Comparison of ENCODE assay signal across 15 cellular contexts in the genomic region with DNA sequence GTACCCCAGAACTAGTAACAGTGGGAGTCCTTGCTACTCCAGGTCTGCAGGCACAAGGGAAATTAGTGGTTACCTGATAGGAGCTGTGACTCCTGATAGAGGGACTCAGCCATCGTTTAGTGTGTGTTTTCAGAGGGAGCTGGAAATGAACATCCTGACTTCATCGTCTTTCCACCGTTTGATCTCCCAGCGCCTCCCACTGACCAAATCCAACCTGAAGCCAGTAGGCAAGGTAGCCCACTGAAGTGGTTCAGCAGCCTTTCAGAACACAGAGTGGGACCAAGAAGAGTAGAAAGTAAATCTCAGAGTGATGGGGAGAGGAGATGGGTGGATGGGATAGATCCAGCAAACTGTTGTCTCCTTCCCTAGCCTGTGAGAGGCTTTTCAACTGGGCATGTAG.
DNase-seq lines count a peak whose midpoint lies in the region; ATAC-seq, FAIRE-seq and TF ChIP-seq lines count a peak whose summit lies in the region.
"Had no signal": no experiment of that assay in that cellular context is flagged by ENCODE, and none has a peak within 500 bp of the region (broad histone marks: within the 10 kb centered on the region; RNA-seq: fewer than 3 reads in every experiment).

No MANE protein-coding gene starts in this region.

- H3K27ac ChIP-seq in H1 (ENCODE audit: low read depth, low read length) (no peak overlapping the region), mesendoderm (ENCODE audit: low read depth, low read length) (no peak overlapping the region), upper lobe of left lung (no peak overlapping the region)
- H3K27ac ChIP-seq: BLaER1 treated with 17β-estradiol and CSF1 and Interleukin-3, amounts not matched to agents 10 nM and 100 nM had no signal

- H4K8ac ChIP-seq in H1 (ENCODE audit: extremely low read depth, insufficient read depth, low read length) (no peak overlapping the region), mesendoderm (ENCODE audit: low read depth, low read length) (no peak overlapping the region)

- H3K79me2 ChIP-seq in H1 (ENCODE audit: control insufficient read depth in 1 of 2, insufficient read depth in 2 of 2, low read length in 2 of 2): no peaks in the 10 kb centered on the region
- no peaks in the 10 kb centered on the region for H3K79me2 ChIP-seq in mesendoderm (ENCODE audit: control insufficient read depth, insufficient read depth, low read length)

- no peaks in the 10 kb centered on the region for H3K36me3 ChIP-seq in H1 (ENCODE audit: control insufficient read depth in 2 of 4, insufficient read depth in 4 of 4, low read length in 3 of 4)
- no peaks in the 10 kb centered on the region for H3K36me3 ChIP-seq in mesendoderm (ENCODE audit: control insufficient read depth, insufficient read depth, low read length)
- H3K36me3 ChIP-seq in upper lobe of left lung: no peaks in the 10 kb centered on the region
- H3K36me3 ChIP-seq: BLaER1 treated with 17β-estradiol and CSF1 and Interleukin-3, amounts not matched to agents 10 nM and 100 nM had no signal

- no peak overlapping the region for H3K9ac ChIP-seq in H1 (replicated peaks in 1 of 4; ENCODE audit: extremely low read depth in 1 of 4, low read depth in 3 of 4, low read length in 3 of 4)
- H3K9ac ChIP-seq in mesendoderm (ENCODE audit: low read length): no peak overlapping the region
- H3K9ac ChIP-seq: BLaER1 treated with 17β-estradiol and CSF1 and Interleukin-3, amounts not matched to agents 10 nM and 100 nM had no signal

- H3K23ac ChIP-seq in H1 (ENCODE audit: insufficient read length) (no peak overlapping the region), mesendoderm (ENCODE audit: low read length) (no peak overlapping the region)

- H3K4ac ChIP-seq in H1 (replicated peaks; ENCODE audit: insufficient read length, low read depth, low read length) (no peak overlapping the region), mesendoderm (ENCODE audit: low read depth, low read length) (no peak overlapping the region)

- CTCF ChIA-PET in H1 (lab: Charles Lee; ENCODE audit: partially characterized antibody): interaction anchor here (0.6 to 1.1 kb wide), 4 partner anchors 129 to 679 kb away, joined by 3 to 4 read pairs (median 3); no protein-coding TSS in a partner anchor

- no peak overlapping the region for H4K5ac ChIP-seq in H1 (ENCODE audit: insufficient read length, low read depth, low read length)
- no peak overlapping the region for H4K5ac ChIP-seq in mesendoderm (ENCODE audit: low read length)

- TF ChIP-seq EP300 in H1 (IDR thresholded peaks at IDR 0.05; ENCODE audit: borderline replicate concordance in 1 of 2, low read depth in 2 of 2, low read length in 2 of 2): no peak
- no peak for TF ChIP-seq EP300 in upper lobe of left lung (IDR thresholded peaks at IDR 0.05)

- H3K9me3 ChIP-seq in H1 (ENCODE audit: insufficient read depth in 2 of 2, low read depth in 1 of 2, low read length in 1 of 2): no peaks in the 10 kb centered on the region
- no peaks in the 10 kb centered on the region for H3K9me3 ChIP-seq in upper lobe of left lung
- H3K9me3 ChIP-seq: BLaER1 treated with 17β-estradiol and CSF1 and Interleukin-3, amounts not matched to agents 10 nM and 100 nM had no signal

- no peaks in the 10 kb centered on the region for H3K4me1 Mint-ChIP-seq in activated CD4-positive, alpha-beta T cell treated with anti-CD3 and anti-CD28 coated beads, Interleukin-2, amount 10 ng/mL, durations not matched to agents 24 days and 14 days
- H3K4me1 Mint-ChIP-seq: B cell had no signal

- H2BK12ac ChIP-seq in H1 (ENCODE audit: low read depth, low read length): no peak overlapping the region

- no peak overlapping the region for H3K56ac ChIP-seq in H1 (replicated peaks; ENCODE audit: insufficient read length, low read depth, low read length)
- H3K56ac ChIP-seq in mesendoderm (ENCODE audit: low read length): no peak overlapping the region

- no peaks in the 10 kb centered on the region for H3K36me3 Mint-ChIP-seq in activated CD4-positive, alpha-beta T cell treated with anti-CD3 and anti-CD28 coated beads, Interleukin-2, amount 10 ng/mL, durations not matched to agents 24 days and 14 days (ENCODE audit: low read depth)
- H3K36me3 Mint-ChIP-seq: CD8-positive, alpha-beta T cell had no signal

- H3K27me3 Mint-ChIP-seq in activated CD4-positive, alpha-beta T cell treated with anti-CD3 and anti-CD28 coated beads, Interleukin-2, amount 10 ng/mL, durations not matched to agents 24 days and 14 days: no peaks in the 10 kb centered on the region
- H3K27me3 Mint-ChIP-seq: B cell had no signal

- H2BK5ac ChIP-seq in H1 (ENCODE audit: low read depth, low read length) (no peak overlapping the region), mesendoderm (ENCODE audit: low read length) (no peak overlapping the region)

- no peak overlapping the region for H2BK20ac ChIP-seq in H1 (ENCODE audit: low read length)

- H4K20me1 ChIP-seq in H1 (replicated peaks in 1 of 2; ENCODE audit: control insufficient read depth in 1 of 2, insufficient read depth in 2 of 2, low read length in 2 of 2): no peaks in the 10 kb centered on the region
- H4K20me1 ChIP-seq: BLaER1 treated with 17β-estradiol and CSF1 and Interleukin-3, amounts not matched to agents 10 nM and 100 nM had no signal

- no peak overlapping the region for H3K4me3 Mint-ChIP-seq in activated CD4-positive, alpha-beta T cell treated with anti-CD3 and anti-CD28 coated beads, Interleukin-2, amount 10 ng/mL, durations not matched to agents 24 days and 14 days
- H3K4me3 Mint-ChIP-seq: B cell; CD8-positive, alpha-beta T cell had no signal

- H2AFZ ChIP-seq in H1 (ENCODE audit: low read length): peak overlapping the region; percentile 5; the same call in 1 of the 2 replicates

- no peak overlapping the region for H2BK120ac ChIP-seq in H1 (replicated peaks; ENCODE audit: low read depth, low read length)
- H2BK120ac ChIP-seq in mesendoderm (ENCODE audit: low read depth, low read length): no peak overlapping the region

- no peaks in the 10 kb centered on the region for H3K9me3 Mint-ChIP-seq in activated CD4-positive, alpha-beta T cell treated with anti-CD3 and anti-CD28 coated beads, Interleukin-2, amount 10 ng/mL, durations not matched to agents 24 days and 14 days

- TF ChIP-seq CTCF in H1 (IDR thresholded peaks at IDR 0.05; ENCODE audit: control extremely low read depth in 1 of 3, insufficient read depth in 1 of 3, low read depth in 1 of 3, low read length in 3 of 3): no peak
- TF ChIP-seq CTCF in upper lobe of left lung (IDR thresholded peaks at IDR 0.05): no peak

- H3K27ac Mint-ChIP-seq in activated CD4-positive, alpha-beta T cell treated with anti-CD3 and anti-CD28 coated beads, Interleukin-2, amount 10 ng/mL, durations not matched to agents 24 days and 14 days: no peak overlapping the region
- H3K27ac Mint-ChIP-seq: B cell; CD8-positive, alpha-beta T cell had no signal

- H3K23me2 ChIP-seq in H1 (ENCODE audit: low read depth, low read length): no peaks in the 10 kb centered on the region

- no peaks in the 10 kb centered on the region for H3K27me3 ChIP-seq in H1 (replicated peaks in 1 of 4; ENCODE audit: control insufficient read depth in 3 of 4, extremely low read depth in 1 of 4, insufficient read depth in 3 of 4, low read length in 3 of 4)
- no peaks in the 10 kb centered on the region for H3K27me3 ChIP-seq in mesendoderm (ENCODE audit: insufficient read depth, low read length, poor library complexity)
- H3K27me3 ChIP-seq in upper lobe of left lung: no peaks in the 10 kb centered on the region
- H3K27me3 ChIP-seq: BLaER1 treated with 17β-estradiol and CSF1 and Interleukin-3, amounts not matched to agents 10 nM and 100 nM had no signal

- no peak overlapping the region for H2AK5ac ChIP-seq in H1 (ENCODE audit: low read depth, low read length)
- no peak overlapping the region for H2AK5ac ChIP-seq in mesendoderm (ENCODE audit: low read length)

- H3K18ac ChIP-seq in H1 (ENCODE audit: extremely low read depth, low read length) (no peak overlapping the region), mesendoderm (ENCODE audit: low read length) (no peak overlapping the region)

- POLR2A ChIA-PET in H1 (lab: Charles Lee; ENCODE audit: partially characterized antibody): no interaction called here

- H4K91ac ChIP-seq in H1 (replicated peaks; ENCODE audit: insufficient read length, low read length): no peak overlapping the region

- ATAC-seq in upper lobe of left lung (ENCODE audit: low FRiP score in 2 of 2) (no peak), GM19467 (IDR thresholded peaks at IDR 0.05; ENCODE audit: unreplicated experiment) (no peak)
- ATAC-seq: CD8-positive, alpha-beta T cell; GM12878 had no signal

- H3K4me3 ChIP-seq in H1 (ENCODE audit: extremely low read depth in 1 of 4, insufficient read depth in 2 of 4, low read depth in 3 of 4, low read length in 4 of 4) (no peak overlapping the region), mesendoderm (ENCODE audit: low read length) (no peak overlapping the region), upper lobe of left lung (no peak overlapping the region)
- H3K4me3 ChIP-seq: BLaER1 treated with 17β-estradiol and CSF1 and Interleukin-3, amounts not matched to agents 10 nM and 100 nM; GM12878 had no signal

- no peak overlapping the region for H2BK15ac ChIP-seq in H1 (ENCODE audit: low read length)
- no peak overlapping the region for H2BK15ac ChIP-seq in mesendoderm (replicated peaks; ENCODE audit: low read depth)

- peak; percentile 28 for DNase-seq in activated CD4-positive, alpha-beta T cell treated with anti-CD3 and anti-CD28 coated beads, Interleukin-2, amount 10 ng/mL, durations not matched to agents 24 days and 14 days
- DNase-seq in activated CD4-positive, alpha-beta T cell treated with anti-CD3 and anti-CD28 coated beads for 48 hours: no peak
- DNase-seq in H1 (ENCODE audit: low read depth in 1 of 2, low spot score in 2 of 2) (no peak), mesendoderm (peak; percentile 24), upper lobe of left lung (no peak)
- DNase-seq: Calu3; CD8-positive, alpha-beta T cell; DND-41; EL; HCEC 1CT had no signal

- H3K4me1 ChIP-seq in H1 (replicated peaks in 1 of 4; ENCODE audit: control insufficient read depth in 3 of 4, insufficient read depth in 4 of 4, low read length in 3 of 4): peaks cover 0 to 4% (median 3%) of the 10 kb centered on the region in 4 experiments; a peak in 3 of 7 replicates
- H3K4me1 ChIP-seq in mesendoderm (ENCODE audit: control insufficient read depth, low read depth, low read length): peaks cover 5% of the 10 kb centered on the region
- H3K4me1 ChIP-seq in upper lobe of left lung: no peaks in the 10 kb centered on the region
- H3K4me1 ChIP-seq: BLaER1 treated with 17β-estradiol and CSF1 and Interleukin-3, amounts not matched to agents 10 nM and 100 nM had no signal

- peak; percentile 30 to 47; a peak in 3 of 4 replicates for TF ChIP-seq RAD21 in H1 (IDR thresholded peaks at IDR 0.05 in 1 of 2, conservative IDR thresholded peaks at IDR 0.05 in 1 of 2; ENCODE audit: low read depth in 2 of 2, low read length in 2 of 2)

- FAIRE-seq in H1 (lab: Jason Lieb, UNC): no peak
- FAIRE-seq: GM12878, H54 had no signal

- no peak overlapping the region for H3K14ac ChIP-seq in H1 (ENCODE audit: insufficient read length)

- no peak overlapping the region for H3K4me2 ChIP-seq in H1 (ENCODE audit: insufficient read depth in 1 of 2, low read depth in 2 of 2, low read length in 2 of 2)
- no peak overlapping the region for H3K4me2 ChIP-seq in mesendoderm (ENCODE audit: low read length)
- H3K4me2 ChIP-seq: BLaER1 treated with 17β-estradiol and CSF1 and Interleukin-3, amounts not matched to agents 10 nM and 100 nM had no signal

- intact Hi-C loops in activated CD4-positive, alpha-beta T cell treated with anti-CD3 and anti-CD28 coated beads, Interleukin-2, amount 10 ng/mL, durations not matched to agents 24 days and 14 days (cut with micrococcal nuclease): no loop called here

- WGBS in H1 (ENCODE audit: extremely low coverage in 1 of 2, insufficient coverage in 1 of 2, insufficient read length in 1 of 2, insufficient replicate concordance in 2 of 2, low coverage in 1 of 2, low lambda C conversion rate in 2 of 2, missing lambda C conversion rate in 1 of 2), 2 experiments: 90% methylated on average over 4 of the region's 4 CpGs; no CpG with 5 or more reads in 1 of the 2 experiments
- WGBS in mesendoderm (ENCODE audit: extremely low coverage, insufficient coverage, low lambda C conversion rate): no CpG with 5 or more reads among the region's 4 CpGs
- WGBS in upper lobe of left lung, 2 donors: 68 to 85% methylated on average over 4 of the region's 4 CpGs

- TF ChIP-seq POLR2A in H1 (IDR thresholded peaks at IDR 0.05; ENCODE audit: control extremely low read depth in 1 of 2, low read depth in 2 of 2, low read length in 2 of 2) (no peak), upper lobe of left lung (IDR thresholded peaks at IDR 0.05) (no peak)

- H3K79me1 ChIP-seq in H1 (ENCODE audit: low read depth, low read length): no peaks in the 10 kb centered on the region
- H3K79me1 ChIP-seq in mesendoderm (ENCODE audit: low read length): no peaks in the 10 kb centered on the region

Comparison
In these comparisons a context has a peak if more than half of its experiments do, and no peak if none do; other contexts are left out.
1. DNase-seq: peak in activated CD4-positive, alpha-beta T cell treated with anti-CD3 and anti-CD28 coated beads, Interleukin-2, amount 10 ng/mL, durations not matched to agents 24 days and 14 days (single experiment) and mesendoderm (single experiment); none in activated CD4-positive, alpha-beta T cell treated with anti-CD3 and anti-CD28 coated beads for 48 hours (single experiment), H1 (0 of 2) and upper lobe of left lung (0 of 2).